In the genomic region with DNA sequence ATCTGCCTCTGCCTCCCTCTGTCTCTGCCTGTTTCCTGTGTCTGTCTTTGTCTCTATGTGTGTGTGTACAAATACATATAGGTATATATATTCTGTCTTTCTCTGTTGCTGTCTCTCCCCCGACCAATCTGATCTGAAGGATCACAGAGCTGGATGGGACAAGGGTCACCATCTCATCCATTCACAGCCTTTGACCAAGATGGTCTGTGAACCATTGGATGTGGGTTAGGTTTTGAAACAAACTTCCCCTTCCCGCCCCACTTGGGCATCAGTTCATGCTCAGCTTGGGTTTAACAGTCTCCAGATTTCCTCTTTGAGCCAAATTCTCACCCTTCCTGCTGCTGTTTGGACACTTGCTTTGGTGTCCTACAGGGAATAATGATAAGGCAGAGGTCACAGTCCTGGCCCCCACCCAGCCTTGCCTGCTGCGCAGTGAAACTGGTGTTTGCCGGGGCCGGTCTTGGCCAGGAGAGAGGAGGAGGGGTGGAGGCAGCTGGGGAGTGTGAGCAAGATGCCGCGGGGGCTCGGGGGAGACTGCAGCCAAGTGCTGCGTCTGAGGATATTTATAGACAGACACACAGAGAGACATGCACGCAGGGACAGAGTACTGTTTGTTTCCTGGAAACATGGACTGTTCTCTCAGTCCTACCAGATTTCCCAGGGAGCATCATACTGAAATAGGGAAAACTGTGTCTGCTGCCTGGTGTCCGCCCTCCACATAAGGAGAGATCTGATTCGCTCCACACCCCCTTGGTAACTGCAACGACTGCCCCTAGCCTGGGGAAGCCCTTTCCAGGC, we compare ENCODE assay signal across 9 cellular contexts. TPM values are rescaled to one million over a fixed set of nuclear protein-coding genes. Genes with fewer than 3 reads are reported as not detected.
DNase-seq lines count a peak whose midpoint lies in the region; ATAC-seq and TF ChIP-seq lines count a peak whose summit lies in the region.
"Had no signal": no experiment of that assay in that cellular context is flagged by ENCODE, and none has a peak within 500 bp of the region (broad histone marks: within the 10 kb centered on the region; RNA-seq: fewer than 3 reads in every experiment).

No MANE protein-coding gene starts in this region.

- H3K27me3 Mint-ChIP-seq in MCF 10A (ENCODE audit: insufficient read depth, unreplicated experiment) (no peaks in the 10 kb centered on the region), endothelial cell (ENCODE audit: unreplicated experiment) (peaks cover 8% of the 10 kb centered on the region)

- ATAC-seq in gastrocnemius medialis (peak; percentile 57 to 62), GM21390 (IDR thresholded peaks at IDR 0.05; ENCODE audit: unreplicated experiment) (no peak)

- peak; percentile 64 to 84 for TF ChIP-seq POLR2A in gastrocnemius medialis (IDR thresholded peaks at IDR 0.05)

- no peaks in the 10 kb centered on the region for H3K9me3 Mint-ChIP-seq in MCF 10A (ENCODE audit: unreplicated experiment)
- H3K9me3 Mint-ChIP-seq in endothelial cell (ENCODE audit: unreplicated experiment) = no peaks in the 10 kb centered on the region

- H3K4me3 Mint-ChIP-seq in MCF 10A (ENCODE audit: unreplicated experiment) (no peak overlapping the region), endothelial cell (ENCODE audit: unreplicated experiment) (no peak overlapping the region)

- H3K27ac Mint-ChIP-seq in MCF 10A (ENCODE audit: low read depth, unreplicated experiment) (no peak overlapping the region), endothelial cell (ENCODE audit: unreplicated experiment) (no peak overlapping the region)

- H3K4me1 Mint-ChIP-seq in MCF 10A (ENCODE audit: insufficient read depth, unreplicated experiment) (peaks cover 21% of the 10 kb centered on the region), endothelial cell (ENCODE audit: unreplicated experiment) (peaks cover 17% of the 10 kb centered on the region)

- no peaks in the 10 kb centered on the region for H3K36me3 ChIP-seq in gastrocnemius medialis

- POLR2A ChIA-PET in MCF 10A (lab: Yijun Ruan, JAX) = interaction anchor here (0.6 to 3.8 kb wide), 5 partner anchors 11 to 117 kb away, joined by 3 to 73 read pairs (median 3); a partner anchor contains a TSS

- TF ChIP-seq CTCF in MCF 10A (IDR thresholded peaks at IDR 0.05; ENCODE audit: unreplicated experiment) (no peak), gastrocnemius medialis (IDR thresholded peaks at IDR 0.05 in 4 of 5, conservative IDR thresholded peaks at IDR 0.05 in 1 of 5) (no peak), endothelial cell (IDR thresholded peaks at IDR 0.05; ENCODE audit: unreplicated experiment) (no peak)

- CTCF ChIA-PET in MCF 10A (lab: Yijun Ruan, JAX) = interaction anchor here (0.6 to 27.4 kb wide), 14 partner anchors 9 to 936 kb away, joined by 3 to 980 read pairs (median 4); no protein-coding TSS in a partner anchor

- intact Hi-C loops in MCF 10A (cut with micrococcal nuclease) (no loop called here), gastrocnemius medialis (cut with DNase I; ENCODE audit: low total_unique reads) (loop anchor here (5.0 to 10.0 kb wide), 4 partner anchors 279 to 1393 kb away; a partner anchor contains a TSS)

- H3K4me3 ChIP-seq in gastrocnemius medialis = peak overlapping the region; percentile 12 to 35 (median 16)

- BruUV-seq in MCF 10A (replicated peaks; lab: Mats Ljungman, UMichigan) = no TSS peak

- peaks cover 86 to 94% of the 10 kb centered on the region in 2 donors for H3K4me1 ChIP-seq in gastrocnemius medialis

- DNase-seq in NCI-H1105 treated with DMSO at 0.1 percent for 48 hours (lab: John Stamatoyannopoulos, UW) = peak; percentile 58
- DNase-seq in NCI-H1105 (lab: John Stamatoyannopoulos, UW) = no peak
- peak; percentile 90 to 96 for DNase-seq in NCI-H446 (lab: John Stamatoyannopoulos, UW)
- peak; percentile 35 for DNase-seq in MCF 10A (ENCODE audit: unreplicated experiment)
- peak; percentile 57 for DNase-seq in iPS-NIHi7 (ENCODE audit: extremely low spot score)
- peak; percentile 92 to 96 for DNase-seq in gastrocnemius medialis
- no peak for DNase-seq in endothelial cell (ENCODE audit: low spot score)

- peak overlapping the region; percentile 92 to 96 (median 94) for H3K27ac ChIP-seq in gastrocnemius medialis
- H3K27ac ChIP-seq: 22Rv1 had no signal

- no peaks in the 10 kb centered on the region for H3K27me3 ChIP-seq in gastrocnemius medialis

- H3K9me3 ChIP-seq in gastrocnemius medialis = no peaks in the 10 kb centered on the region

- H3K36me3 Mint-ChIP-seq in MCF 10A (ENCODE audit: insufficient read depth, unreplicated experiment) = no peaks in the 10 kb centered on the region
- H3K36me3 Mint-ChIP-seq in endothelial cell (ENCODE audit: low read depth, unreplicated experiment) = peaks cover 3% of the 10 kb centered on the region

- in situ Hi-C loops in gastrocnemius medialis (cut with MboI; ENCODE audit: low sequenced_read_pairs in 4 of 4) = loop anchor here in 2 of 4 donors (10.0 kb wide), 1 partner anchor 207 kb away; no protein-coding TSS in a partner anchor

RNA-seq across cellular contexts. Expression of a gene that starts 27.0 kb away (rescaled TPM):
- total RNA-seq in MCF 10A (2022) = 39.8 and 44.4 TPM in 2 replicates
- 100 to 1,000 TPM in 1 of 4 donors, 10 to 100 TPM in 3; 48.0 to 286 (median 74.9) TPM for total RNA-seq in gastrocnemius medialis
- total RNA-seq in endothelial cell (ENCODE audit: unreplicated experiment) = 80.0 TPM

RNA-seq across cellular contexts. Expression of a gene that starts 48.8 kb away (rescaled TPM):
- total RNA-seq in MCF 10A (2022) (not detected in 2 replicates), gastrocnemius medialis (under 1 TPM in 1 of 4 donors, not detected in 3; 0.20 TPM), endothelial cell (ENCODE audit: unreplicated experiment) (not detected)

Comparison
In these comparisons a context has a peak if more than half of its experiments do, and no peak if none do; other contexts are left out.
1. DNase-seq: peak in NCI-H1105 treated with DMSO at 0.1 percent for 48 hours (single experiment), NCI-H446 (2 of 2), MCF 10A (single experiment), iPS-NIHi7 (single experiment) and gastrocnemius medialis (2 of 2); none in NCI-H1105 (single experiment) and endothelial cell (single experiment).